In the genomic region with DNA sequence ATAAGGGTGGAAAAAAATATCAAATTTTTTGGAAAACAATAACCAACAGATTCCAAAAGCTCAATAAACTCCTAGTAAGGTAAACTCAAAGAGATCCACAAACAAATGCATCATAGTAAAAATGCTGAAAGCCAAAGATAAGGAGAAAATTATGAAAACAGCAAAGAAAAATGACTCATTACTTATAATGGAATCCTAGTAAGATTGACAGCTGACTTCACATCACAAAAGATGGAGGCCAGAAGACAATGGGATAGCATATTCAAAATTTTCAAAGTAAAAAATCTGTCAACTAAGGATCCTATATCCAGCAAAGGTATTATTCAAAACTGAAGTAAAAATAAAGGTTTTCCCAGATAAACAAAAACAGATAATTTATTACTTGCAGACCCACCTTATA, we compare ENCODE assay signal across 25 cellular contexts.
DNase-seq lines count a peak whose midpoint lies in the region; ATAC-seq, FAIRE-seq and TF ChIP-seq lines count a peak whose summit lies in the region.
"Had no signal": no experiment of that assay in that cellular context is flagged by ENCODE, and none has a peak within 500 bp of the region (broad histone marks: within the 10 kb centered on the region; RNA-seq: fewer than 3 reads in every experiment).

No MANE protein-coding gene starts in this region.

- in situ Hi-C loops in HepG2 (cut with HindIII; ENCODE audit: extremely low pct_ligation_motif_present, low pct_unique_long_range_greater_than_20kb), result no loop called here
- in situ Hi-C loops in GM12878 (cut with MboI), result no loop called here

- H3K27me3 ChIP-seq in HepG2 (ENCODE audit: control insufficient read depth in 1 of 2, insufficient read depth in 2 of 2, low read length in 2 of 2) (no peaks in the 10 kb centered on the region), right lobe of liver (no peaks in the 10 kb centered on the region), GM12878 (replicated peaks in 1 of 2; ENCODE audit: control insufficient read depth in 2 of 2, insufficient read depth in 2 of 2, low read length in 1 of 2) (no peaks in the 10 kb centered on the region)
- H3K27me3 ChIP-seq: BLaER1, SJSA1 had no signal

- TF ChIP-seq CTCF in HepG2 (CRISPR knock-in tag; IDR thresholded peaks at IDR 0.05) (no peak), right lobe of liver (IDR thresholded peaks at IDR 0.05) (no peak), OCI-LY7 (conservative IDR thresholded peaks at IDR 0.05; ENCODE audit: low read length) (no peak), GM12878 (IDR thresholded peaks at IDR 0.05 in 2 of 3, conservative IDR thresholded peaks at IDR 0.05 in 1 of 3; ENCODE audit: control insufficient read depth in 2 of 3, extremely low read depth in 1 of 3, insufficient read depth in 1 of 3, low read depth in 3 of 3, low read length in 3 of 3) (no peak)

- H3K9me2 ChIP-seq in OCI-LY7 (ENCODE audit: insufficient read depth, low read length), result no peaks in the 10 kb centered on the region

- H3K9me3 ChIP-seq in HepG2 (ENCODE audit: low read length) (peaks cover 60% of the 10 kb centered on the region), right lobe of liver (peaks cover 0 to 7% (median 0%) of the 10 kb centered on the region in 4 donors), OCI-LY7 (ENCODE audit: low read length) (peaks cover 6% of the 10 kb centered on the region), GM12878 (replicated peaks; ENCODE audit: control insufficient read depth, insufficient read depth, low read length) (peaks cover 1% of the 10 kb centered on the region; the same call in 1 of the 3 replicates)

- DNase-seq in HepG2 (ENCODE audit: low spot score) (no peak), right lobe of liver (no peak), OCI-LY7 (ENCODE audit: low spot score) (peak; percentile 9), GM12878 (ENCODE audit: low read depth, low spot score) (no peak), RPMI8226 (no peak)
- no peak for DNase-seq in stimulated activated CD4-positive, alpha-beta T cell treated with anti-CD3 and anti-CD28 coated beads, Interleukin-4, amount 100 ng/mL, for 4 hours
- DNase-seq: CD4-positive, CD25-positive, alpha-beta regulatory T cell; GDM1; HFFc6; NCI-H1048; NCI-H1694; NCI-H2029 treated with DMSO at 0.1 percent for 48 hours; NCI-H2171; NCI-H226; NCI-H510A; NCI-H69; T-cell had no signal

- POLR2A ChIA-PET in HepG2 (lab: Yijun Ruan, JAX), result no interaction called here
- POLR2A ChIA-PET in OCI-LY7 (lab: Charles Lee), result interaction anchor here (0.7 kb wide), 1 partner anchor 168 kb away, joined by 3 read pairs; no protein-coding TSS in a partner anchor
- POLR2A ChIA-PET in GM12878 (lab: Charles Lee), result no interaction called here

- no peak overlapping the region for H3K4me3 ChIP-seq in HepG2 (replicated peaks in 1 of 3; ENCODE audit: insufficient read depth in 1 of 3, low read depth in 2 of 3, low read length in 3 of 3)
- H3K4me3 ChIP-seq in right lobe of liver, result no peak overlapping the region
- H3K4me3 ChIP-seq in OCI-LY7 (ENCODE audit: low read depth, low read length, poor library complexity, severe bottlenecking), result no peak overlapping the region
- H3K4me3 ChIP-seq in GM12878, result no peak overlapping the region
- H3K4me3 ChIP-seq: BLaER1, SJSA1 had no signal

- H3K36me3 ChIP-seq in HepG2 (replicated peaks in 1 of 2; ENCODE audit: control insufficient read depth in 1 of 2, insufficient read depth in 2 of 2, low read length in 2 of 2) (no peaks in the 10 kb centered on the region), right lobe of liver (no peaks in the 10 kb centered on the region), OCI-LY7 (ENCODE audit: insufficient read depth, low read length) (no peaks in the 10 kb centered on the region), GM12878 (ENCODE audit: control insufficient read depth in 2 of 2, insufficient read depth in 2 of 2, low read length in 1 of 2) (no peaks in the 10 kb centered on the region)
- H3K36me3 ChIP-seq: BLaER1, SJSA1 had no signal

- H3K27ac ChIP-seq in HepG2 (ENCODE audit: extremely low read length, insufficient read depth, low read length) (no peak overlapping the region), right lobe of liver (no peak overlapping the region), OCI-LY7 (ENCODE audit: low read depth, low read length, poor library complexity, severe bottlenecking) (no peak overlapping the region), GM12878 (ENCODE audit: control insufficient read depth, insufficient read depth) (no peak overlapping the region)
- H3K27ac ChIP-seq: BLaER1, SJSA1 had no signal

- H4K20me1 ChIP-seq in HepG2 (ENCODE audit: insufficient read depth, low read length) (no peaks in the 10 kb centered on the region), OCI-LY7 (ENCODE audit: insufficient read depth, low read length) (no peaks in the 10 kb centered on the region), GM12878 (ENCODE audit: control insufficient read depth, insufficient read depth) (no peaks in the 10 kb centered on the region)
- H4K20me1 ChIP-seq: BLaER1 had no signal

- BruUV-seq in HepG2 (replicated peaks; lab: Mats Ljungman, UMichigan) (no TSS peak), OCI-LY7 (replicated peaks; lab: Mats Ljungman, UMichigan) (no TSS peak), GM12878 (replicated peaks; lab: Mats Ljungman, UMichigan) (no TSS peak)

- intact Hi-C loops in HepG2 (cut with micrococcal nuclease; ENCODE audit: unreplicated experiment), result no loop called here
- intact Hi-C loops in right lobe of liver (cut with DNase I), result no loop called here
- intact Hi-C loops in OCI-LY7 (cut with micrococcal nuclease; ENCODE audit: unreplicated experiment), result no loop called here
- intact Hi-C loops in GM12878 (cut with micrococcal nuclease; ENCODE audit: unreplicated experiment), result no loop called here

- CTCF ChIA-PET in HepG2 (lab: Yijun Ruan, JAX; ENCODE audit: low intra/inter-chr PET ratio, low total read pairs) (no interaction called here), OCI-LY7 (lab: Charles Lee; ENCODE audit: unreplicated experiment) (no interaction called here), GM12878 (lab: Yijun Ruan, JAX) (no interaction called here)

- H3K79me2 ChIP-seq in HepG2 (ENCODE audit: insufficient read depth, low read length), result no peaks in the 10 kb centered on the region
- no peaks in the 10 kb centered on the region for H3K79me2 ChIP-seq in OCI-LY7 (ENCODE audit: insufficient read depth, low read depth, low read length)
- no peaks in the 10 kb centered on the region for H3K79me2 ChIP-seq in GM12878 (ENCODE audit: control insufficient read depth, insufficient read depth, low read length)

- no peak overlapping the region for H3K4me2 ChIP-seq in HepG2 (ENCODE audit: low read depth, low read length)
- H3K4me2 ChIP-seq in OCI-LY7 (ENCODE audit: low read length), result no peak overlapping the region
- no peak overlapping the region for H3K4me2 ChIP-seq in GM12878 (ENCODE audit: control insufficient read depth, insufficient read depth)
- H3K4me2 ChIP-seq: BLaER1 had no signal

- TF ChIP-seq EP300 in HepG2 (IDR thresholded peaks at IDR 0.05; ENCODE audit: low read depth in 2 of 2, low read length in 2 of 2) (no peak), HepG2 (CRISPR knock-in tag; IDR thresholded peaks at IDR 0.05; ENCODE audit: borderline replicate concordance) (no peak), GM12878 (IDR thresholded peaks at IDR 0.05; ENCODE audit: borderline replicate concordance in 1 of 2, control insufficient read depth in 1 of 2, low read depth in 2 of 2, low read length in 2 of 2) (no peak)

- SMC1A ChIA-PET in GM12878 (lab: Charles Lee; ENCODE audit: uncharacterized antibody, unreplicated experiment), result no interaction called here

- no peaks in the 10 kb centered on the region for H3K4me1 ChIP-seq in HepG2 (ENCODE audit: insufficient read depth, low read length)
- no peaks in the 10 kb centered on the region for H3K4me1 ChIP-seq in right lobe of liver
- H3K4me1 ChIP-seq in OCI-LY7 (ENCODE audit: insufficient read depth, low read length, poor library complexity, severe bottlenecking), result no peaks in the 10 kb centered on the region
- H3K4me1 ChIP-seq in GM12878 (ENCODE audit: control insufficient read depth, insufficient read depth, low read length), result no peaks in the 10 kb centered on the region
- H3K4me1 ChIP-seq: BLaER1, SJSA1 had no signal

- H3K9ac ChIP-seq in HepG2 (ENCODE audit: insufficient read depth, low read depth, low read length) (no peak overlapping the region), GM12878 (ENCODE audit: control insufficient read depth, insufficient read depth, low read length) (no peak overlapping the region)
- H3K9ac ChIP-seq: BLaER1 had no signal

- ATAC-seq in HepG2 (no peak), right lobe of liver (no peak), GM12878 (no peak), GM21360 (IDR thresholded peaks at IDR 0.05; ENCODE audit: unreplicated experiment) (no peak)
- ATAC-seq: Right ventricle myocardium inferior, T-cell had no signal

- H2AFZ ChIP-seq in HepG2 (ENCODE audit: low read length) (no peak overlapping the region), OCI-LY7 (ENCODE audit: low read length) (no peak overlapping the region), GM12878 (ENCODE audit: control insufficient read depth, low read depth, low read length) (no peak overlapping the region)

- RAD21 ChIA-PET in GM12878 (lab: Charles Lee; ENCODE audit: unreplicated experiment), result no interaction called here

- no peak for TF ChIP-seq RAD21 in HepG2 (CRISPR knock-in tag; IDR thresholded peaks at IDR 0.05)
- TF ChIP-seq RAD21 in GM12878 (IDR thresholded peaks at IDR 0.05; ENCODE audit: insufficient read depth, low read depth, low read length), result no peak

- TF ChIP-seq POLR2A in HepG2 (IDR thresholded peaks at IDR 0.05; ENCODE audit: insufficient read depth in 1 of 2, low read depth in 2 of 2, low read length in 2 of 2) (no peak), right lobe of liver (IDR thresholded peaks at IDR 0.05) (no peak), GM12878 (IDR thresholded peaks at IDR 0.05; ENCODE audit: low read depth, low read length) (no peak)

- FAIRE-seq in HepG2 (lab: Jason Lieb, UNC), result no peak
- FAIRE-seq in GM12878 (lab: Jason Lieb, UNC), result no peak
- FAIRE-seq: D721Med, GM12892, H54, RCC 7860 had no signal

TF ChIP-seq in GM12878, 131 proteins besides CTCF, POLR2A, EP300 and RAD21 (continues in another document):
- TF ChIP-seq ZNF622 (IDR thresholded peaks at IDR 0.05), result no peak
- TF ChIP-seq, protein P1, sequence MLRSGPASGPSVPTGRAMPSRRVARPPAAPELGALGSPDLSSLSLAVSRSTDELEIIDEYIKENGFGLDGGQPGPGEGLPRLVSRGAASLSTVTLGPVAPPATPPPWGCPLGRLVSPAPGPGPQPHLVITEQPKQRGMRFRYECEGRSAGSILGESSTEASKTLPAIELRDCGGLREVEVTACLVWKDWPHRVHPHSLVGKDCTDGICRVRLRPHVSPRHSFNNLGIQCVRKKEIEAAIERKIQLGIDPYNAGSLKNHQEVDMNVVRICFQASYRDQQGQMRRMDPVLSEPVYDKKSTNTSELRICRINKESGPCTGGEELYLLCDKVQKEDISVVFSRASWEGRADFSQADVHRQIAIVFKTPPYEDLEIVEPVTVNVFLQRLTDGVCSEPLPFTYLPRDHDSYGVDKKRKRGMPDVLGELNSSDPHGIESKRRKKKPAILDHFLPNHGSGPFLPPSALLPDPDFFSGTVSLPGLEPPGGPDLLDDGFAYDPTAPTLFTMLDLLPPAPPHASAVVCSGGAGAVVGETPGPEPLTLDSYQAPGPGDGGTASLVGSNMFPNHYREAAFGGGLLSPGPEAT (IDR thresholded peaks at IDR 0.05; ENCODE audit: low read depth), result 0 out of 2 replicates have a peak, but pooled peaks have one; percentile 39
